Comparison of ENCODE assay signal across 8 cellular contexts in genomic region chr11:64845736-64846129, GRCh38. TPM values are rescaled to one million over a fixed set of nuclear protein-coding genes. Genes with fewer than 3 reads are reported as not detected.
DNase-seq lines count a peak whose midpoint lies in the region; ATAC-seq and TF ChIP-seq lines count a peak whose summit lies in the region.
"Not testable (repeated sequence)": the region's sequence is repeated elsewhere in the genome, so short reads cannot be mapped to it uniquely, and the experiment has no call there.

No MANE protein-coding gene starts in this region.

- 85 to 91% (median 87%) methylated on average over 8 of the region's 8 CpGs for WGBS in stomach, 5 donors

- H2AFZ ChIP-seq in OCI-LY7 (ENCODE audit: low read length): not testable (repeated sequence)

- H3K4me1 Mint-ChIP-seq in CD4-positive, alpha-beta memory T cell: peaks cover 24 to 50% (median 37%) of the 10 kb centered on the region in 4 donors
- peaks cover 40% of the 10 kb centered on the region for H3K4me1 Mint-ChIP-seq in WTC11
- H3K4me1 Mint-ChIP-seq in activated T-helper 2 cell treated with anti-CD3 and anti-CD28 coated beads, Interferon-gamma antibody, Interleukin-2, Interleukin-4, amounts not matched to agents 10 μg/mL and 5 μg/mL and 100 μg/mL, durations not matched to agents 14 hours and 24 hours and 36 hours (ENCODE audit: low read depth): peaks cover 22% of the 10 kb centered on the region
- H3K4me1 Mint-ChIP-seq in effector memory CD8-positive, alpha-beta T cell (ENCODE audit: low read depth in 2 of 2): peaks cover 35 to 43% of the 10 kb centered on the region in 2 donors
- not testable (repeated sequence) for H3K4me1 Mint-ChIP-seq in nephron

- intact Hi-C loops in CD4-positive, alpha-beta memory T cell (cut with micrococcal nuclease): loop anchor here (2.0 to 5.0 kb wide), 7 partner anchors 13 to 271 kb away; partner anchors contain the start of genes MEN1, SF1 and ZNHIT2
- intact Hi-C loops in OCI-LY7 (cut with micrococcal nuclease; ENCODE audit: unreplicated experiment) (loop anchor here (2.0 to 10.0 kb wide), 4 partner anchors 59 to 469 kb away; partner anchors contain the start of genes CDC42EP2, CDCA5, SNX15 and ZFPL1), stomach (cut with DNase I; ENCODE audit: low total_unique reads) (loop anchor here (2.0 kb wide), 1 partner anchor 47 kb away; no protein-coding TSS in a partner anchor)
- intact Hi-C loops in activated T-helper 2 cell treated with anti-CD3 and anti-CD28 coated beads, Interferon-gamma antibody, Interleukin-2, Interleukin-4, amounts not matched to agents 10 μg/mL and 5 μg/mL and 100 μg/mL, durations not matched to agents 14 hours and 24 hours and 36 hours (cut with micrococcal nuclease): loop anchor here (2.0 to 5.0 kb wide), 2 partner anchors 71 to 272 kb away; partner anchors contain the start of genes ATG2A and ZNHIT2
- intact Hi-C loops in lower lobe of right lung (cut with DNase I): not testable (repeated sequence)

- not testable (repeated sequence) for H3K79me2 ChIP-seq in OCI-LY7 (ENCODE audit: insufficient read depth, low read depth, low read length)

- not testable (repeated sequence) for TF ChIP-seq EP300 in stomach (IDR thresholded peaks at IDR 0.05)

- CTCF ChIA-PET in CD4-positive, alpha-beta memory T cell (lab: Charles Lee; ENCODE audit: partially characterized antibody): interaction anchor here (0.6 to 29.7 kb wide), 8 partner anchors 17 to 167 kb away, joined by 3 to 1245 read pairs (median 4); partner anchors contain the start of genes ARL2 and EHD1
- CTCF ChIA-PET in OCI-LY7 (lab: Charles Lee; ENCODE audit: unreplicated experiment): not testable (repeated sequence)
- CTCF ChIA-PET in WTC11 (lab: Charles Lee): interaction anchor here (0.7 to 12.5 kb wide), 7 partner anchors 40 to 396 kb away, joined by 3 to 372 read pairs (median 37); partner anchors contain the start of genes ARL2, BATF2, EHD1 and MAP4K2

- not testable (repeated sequence) for H3K36me3 Mint-ChIP-seq in CD4-positive, alpha-beta memory T cell; WTC11; activated T-helper 2 cell treated with anti-CD3 and anti-CD28 coated beads, Interferon-gamma antibody, Interleukin-2, Interleukin-4, amounts not matched to agents 10 μg/mL and 5 μg/mL and 100 μg/mL, durations not matched to agents 14 hours and 24 hours and 36 hours (ENCODE audit: low read depth); nephron (ENCODE audit: low read depth)
- peaks cover 50% of the 10 kb centered on the region for H3K36me3 Mint-ChIP-seq in effector memory CD8-positive, alpha-beta T cell (ENCODE audit: insufficient read depth)

- BruUV-seq in OCI-LY7 (replicated peaks; lab: Mats Ljungman, UMichigan): not testable (repeated sequence)

- peak overlapping the region in 5 of 7 donors; percentile 48 to 92 (median 80) for H3K27ac Mint-ChIP-seq in CD4-positive, alpha-beta memory T cell
- not testable (repeated sequence) for H3K27ac Mint-ChIP-seq in WTC11; activated T-helper 2 cell treated with anti-CD3 and anti-CD28 coated beads, Interferon-gamma antibody, Interleukin-2, Interleukin-4, amounts not matched to agents 10 μg/mL and 5 μg/mL and 100 μg/mL, durations not matched to agents 14 hours and 24 hours and 36 hours; nephron
- peak overlapping the region in 1 of 2 donors; percentile 16 for H3K27ac Mint-ChIP-seq in effector memory CD8-positive, alpha-beta T cell

- not testable (repeated sequence) for TF ChIP-seq POLR2A in stomach (IDR thresholded peaks at IDR 0.05)

- H3K4me3 ChIP-seq in CD4-positive, alpha-beta memory T cell (ENCODE audit: low read length in 2 of 2); OCI-LY7 (ENCODE audit: low read depth, low read length, poor library complexity, severe bottlenecking); lower lobe of right lung; stomach: not testable (repeated sequence)

- H3K4me1 ChIP-seq in CD4-positive, alpha-beta memory T cell (ENCODE audit: insufficient read depth, low read length): peaks cover 51% of the 10 kb centered on the region
- peaks cover 59% of the 10 kb centered on the region for H3K4me1 ChIP-seq in OCI-LY7 (ENCODE audit: insufficient read depth, low read length, poor library complexity, severe bottlenecking)
- peaks cover 60% of the 10 kb centered on the region for H3K4me1 ChIP-seq in lower lobe of right lung
- H3K4me1 ChIP-seq in stomach: peaks cover 43 to 76% (median 74%) of the 10 kb centered on the region in 4 donors

- peak overlapping the region in 6 of 8 donors; percentile 21 to 73 (median 42) for H3K4me3 Mint-ChIP-seq in CD4-positive, alpha-beta memory T cell
- H3K4me3 Mint-ChIP-seq in WTC11 (peak overlapping the region; percentile 65), nephron (peak overlapping the region; percentile 62 to 76 (median 74))
- peak overlapping the region; percentile 1 for H3K4me3 Mint-ChIP-seq in activated T-helper 2 cell treated with anti-CD3 and anti-CD28 coated beads, Interferon-gamma antibody, Interleukin-2, Interleukin-4, amounts not matched to agents 10 μg/mL and 5 μg/mL and 100 μg/mL, durations not matched to agents 14 hours and 24 hours and 36 hours (ENCODE audit: low read depth)
- peak overlapping the region; percentile 57 to 75 for H3K4me3 Mint-ChIP-seq in effector memory CD8-positive, alpha-beta T cell

- ATAC-seq in WTC11; effector memory CD8-positive, alpha-beta T cell (replicated peaks); lower lobe of right lung: not testable (repeated sequence)

- not testable (repeated sequence) for H3K36me3 ChIP-seq in CD4-positive, alpha-beta memory T cell (ENCODE audit: insufficient read depth, low read length); OCI-LY7 (ENCODE audit: insufficient read depth, low read length); lower lobe of right lung; stomach

- H3K27me3 Mint-ChIP-seq in CD4-positive, alpha-beta memory T cell; WTC11 (ENCODE audit: low read depth); activated T-helper 2 cell treated with anti-CD3 and anti-CD28 coated beads, Interferon-gamma antibody, Interleukin-2, Interleukin-4, amounts not matched to agents 10 μg/mL and 5 μg/mL and 100 μg/mL, durations not matched to agents 14 hours and 24 hours and 36 hours (ENCODE audit: low read depth); effector memory CD8-positive, alpha-beta T cell: not testable (repeated sequence)
- H3K27me3 Mint-ChIP-seq in nephron (ENCODE audit: low read depth): peaks cover 16% of the 10 kb centered on the region

- H3K9me3 Mint-ChIP-seq in CD4-positive, alpha-beta memory T cell; WTC11; activated T-helper 2 cell treated with anti-CD3 and anti-CD28 coated beads, Interferon-gamma antibody, Interleukin-2, Interleukin-4, amounts not matched to agents 10 μg/mL and 5 μg/mL and 100 μg/mL, durations not matched to agents 14 hours and 24 hours and 36 hours; effector memory CD8-positive, alpha-beta T cell; nephron: not testable (repeated sequence)

- H4K20me1 ChIP-seq in OCI-LY7 (ENCODE audit: insufficient read depth, low read length): not testable (repeated sequence)

- not testable (repeated sequence) for H3K27ac ChIP-seq in CD4-positive, alpha-beta memory T cell (ENCODE audit: low read depth, low read length)
- peak overlapping the region; percentile 38 for H3K27ac ChIP-seq in OCI-LY7 (ENCODE audit: low read depth, low read length, poor library complexity, severe bottlenecking)
- H3K27ac ChIP-seq in lower lobe of right lung: peak overlapping the region; percentile 67
- peak overlapping the region in 4 of 5 donors; percentile 9 to 89 (median 42) for H3K27ac ChIP-seq in stomach

- not testable (repeated sequence) for H3K4me2 ChIP-seq in OCI-LY7 (ENCODE audit: low read length)

- POLR2A ChIA-PET in CD4-positive, alpha-beta memory T cell (lab: Charles Lee; ENCODE audit: partially characterized antibody): interaction anchor here (0.6 to 28.8 kb wide), 10 partner anchors 8 to 653 kb away, joined by 3 to 2105 read pairs (median 6); partner anchors contain the start of genes EHD1, FAU, MALAT1 and MRPL49
- POLR2A ChIA-PET in OCI-LY7 (lab: Charles Lee): interaction anchor here (0.7 to 1.6 kb wide), 3 partner anchors 14 to 58 kb away, joined by 3 to 10 read pairs (median 4); no protein-coding TSS in a partner anchor
- POLR2A ChIA-PET in WTC11 (lab: Charles Lee): not testable (repeated sequence)

- H3K9me3 ChIP-seq in CD4-positive, alpha-beta memory T cell (ENCODE audit: control insufficient read depth in 1 of 2, low read length in 2 of 2); OCI-LY7 (ENCODE audit: low read length); lower lobe of right lung; stomach: not testable (repeated sequence)

- not testable (repeated sequence) for TF ChIP-seq CTCF in OCI-LY7 (conservative IDR thresholded peaks at IDR 0.05; ENCODE audit: low read length); WTC11 (IDR thresholded peaks at IDR 0.05); lower lobe of right lung (IDR thresholded peaks at IDR 0.05); nephron (IDR thresholded peaks at IDR 0.05; ENCODE audit: unreplicated experiment in 3 of 3); stomach (IDR thresholded peaks at IDR 0.05)

- DNase-seq in CD4-positive, alpha-beta memory T cell: peak in 1 of 5 donors; percentile 31
- DNase-seq in OCI-LY7 (ENCODE audit: low spot score); WTC11 (ENCODE audit: low spot score); activated T-helper 2 cell treated with anti-CD3 and anti-CD28 coated beads, Interferon-gamma antibody, Interleukin-2, Interleukin-4, amounts not matched to agents 10 μg/mL and 5 μg/mL and 100 μg/mL, durations not matched to agents 14 hours and 24 hours and 36 hours (ENCODE audit: low spot score); effector memory CD8-positive, alpha-beta T cell; lower lobe of right lung; stomach: not testable (repeated sequence)

- not testable (repeated sequence) for H3K9me2 ChIP-seq in OCI-LY7 (ENCODE audit: insufficient read depth, low read length)

- not testable (repeated sequence) for H3K27me3 ChIP-seq in CD4-positive, alpha-beta memory T cell (ENCODE audit: insufficient read depth, low read length); lower lobe of right lung (ENCODE audit: low read depth); stomach

RNA-seq across cellular contexts. Expression of gene CDC42BPG, which starts 1.3 kb away (rescaled TPM):
- 1 to 10 TPM; 6.2 to 9.0 TPM for total RNA-seq in CD4-positive, alpha-beta memory T cell
- polyA plus RNA-seq in CD4-positive, alpha-beta memory T cell: under 1 TPM in 1 of 2 donors, not detected in 1; 0.62 TPM
- total RNA-seq in OCI-LY7 (2014; rRNA removed; shearing (Covaris generic)): 4.9 TPM in 2 replicates
- 3.5 and 5.1 TPM in 2 replicates for total RNA-seq in OCI-LY7 (2022)
- total RNA-seq in WTC11 (2021): 14.9 to 21.6 TPM (median 17.3 TPM) in 3 replicates
- 0.07 and 0.32 TPM in 2 replicates for total RNA-seq in activated T-helper 2 cell treated with anti-CD3 and anti-CD28 coated beads, Interferon-gamma antibody, Interleukin-2, Interleukin-4, amounts not matched to agents 10 μg/mL and 5 μg/mL and 100 μg/mL, durations not matched to agents 14 hours and 24 hours and 36 hours
- total RNA-seq in lower lobe of right lung: 16.3 TPM
- total RNA-seq in stomach: 10 to 100 TPM; 10.3 to 66.5 (median 53.3) TPM
- polyA plus RNA-seq in stomach: 10 to 100 TPM in 2 of 3 donors, 1 to 10 TPM in 1; 8.9 to 20.0 (median 10.9) TPM

RNA-seq across cellular contexts. Expression of gene EHD1, which starts 32.7 kb away (rescaled TPM):
- 100 to 1,000 TPM; 268 to 279 TPM for total RNA-seq in CD4-positive, alpha-beta memory T cell
- 100 to 1,000 TPM; 125 to 200 TPM for polyA plus RNA-seq in CD4-positive, alpha-beta memory T cell
- total RNA-seq in OCI-LY7 (2014; rRNA removed; shearing (Covaris generic)): 101 and 107 TPM in 2 replicates
- 153 and 177 TPM in 2 replicates for total RNA-seq in OCI-LY7 (2022)
- 29.9 to 38.1 TPM (median 35.2 TPM) in 3 replicates for total RNA-seq in WTC11 (2021)
- total RNA-seq in activated T-helper 2 cell treated with anti-CD3 and anti-CD28 coated beads, Interferon-gamma antibody, Interleukin-2, Interleukin-4, amounts not matched to agents 10 μg/mL and 5 μg/mL and 100 μg/mL, durations not matched to agents 14 hours and 24 hours and 36 hours: 107 TPM in 2 replicates
- total RNA-seq in lower lobe of right lung: 73.4 TPM
- total RNA-seq in stomach: 100 to 1,000 TPM in 2 of 5 donors, 10 to 100 TPM in 3; 23.3 to 160 (median 56.2) TPM
- polyA plus RNA-seq in stomach: 10 to 100 TPM; 17.9 to 24.6 (median 19.4) TPM

RNA-seq across cellular contexts. Expression of gene MEN1, which starts 35.4 kb away (rescaled TPM):
- total RNA-seq in CD4-positive, alpha-beta memory T cell: 10 to 100 TPM; 41.3 to 42.7 TPM
- polyA plus RNA-seq in CD4-positive, alpha-beta memory T cell: 10 to 100 TPM; 22.4 to 42.1 TPM
- 29.8 and 44.4 TPM in 2 replicates for total RNA-seq in OCI-LY7 (2014; rRNA removed; shearing (Covaris generic))
- total RNA-seq in OCI-LY7 (2022) (71.6 and 72.4 TPM in 2 replicates), WTC11 (2021) (47.1 to 53.3 TPM (median 51.2 TPM) in 3 replicates), lower lobe of right lung (22.7 TPM), stomach (10 to 100 TPM in 4 of 5 donors, 1 to 10 TPM in 1; 9.4 to 62.5 (median 16.9) TPM)
- total RNA-seq in activated T-helper 2 cell treated with anti-CD3 and anti-CD28 coated beads, Interferon-gamma antibody, Interleukin-2, Interleukin-4, amounts not matched to agents 10 μg/mL and 5 μg/mL and 100 μg/mL, durations not matched to agents 14 hours and 24 hours and 36 hours: 46.2 and 47.2 TPM in 2 replicates
- polyA plus RNA-seq in stomach: 10 to 100 TPM; 12.9 to 16.4 (median 13.6) TPM

RNA-seq across cellular contexts. Expression of gene MAP4K2, which starts 42.7 kb away (rescaled TPM):
- total RNA-seq in CD4-positive, alpha-beta memory T cell: 100 to 1,000 TPM; 122 to 128 TPM
- 10 to 100 TPM; 32.3 to 57.2 TPM for polyA plus RNA-seq in CD4-positive, alpha-beta memory T cell
- total RNA-seq in OCI-LY7 (2014; rRNA removed; shearing (Covaris generic)): 109 and 115 TPM in 2 replicates
- 110 and 122 TPM in 2 replicates for total RNA-seq in OCI-LY7 (2022)
- total RNA-seq in WTC11 (2021): 24.5 to 31.6 TPM (median 28.3 TPM) in 3 replicates
- 72.1 and 77.5 TPM in 2 replicates for total RNA-seq in activated T-helper 2 cell treated with anti-CD3 and anti-CD28 coated beads, Interferon-gamma antibody, Interleukin-2, Interleukin-4, amounts not matched to agents 10 μg/mL and 5 μg/mL and 100 μg/mL, durations not matched to agents 14 hours and 24 hours and 36 hours
- total RNA-seq in lower lobe of right lung: 29.1 TPM
- 10 to 100 TPM in 2 of 5 donors, 1 to 10 TPM in 3; 2.3 to 66.9 (median 9.0) TPM for total RNA-seq in stomach
- polyA plus RNA-seq in stomach: 10 to 100 TPM; 13.0 to 20.9 (median 13.8) TPM

Comparison
In these comparisons a context has a peak if more than half of its experiments do, and no peak if none do; other contexts are left out.
1. H3K4me3 Mint-ChIP-seq: peak in every context shown above with its lines; median percentile 74 in nephron; 66 in effector memory CD8-positive, alpha-beta T cell; 65 in WTC11; 42 in CD4-positive, alpha-beta memory T cell; 1 in activated T-helper 2 cell treated with anti-CD3 and anti-CD28 coated beads, Interferon-gamma antibody, Interleukin-2, Interleukin-4, amounts not matched to agents 10 μg/mL and 5 μg/mL and 100 μg/mL, durations not matched to agents 14 hours and 24 hours and 36 hours.